15 cellular contexts compared by ENCODE assay signal in genomic region chr10:71933651-71934050, GRCh38. TPM values are rescaled to one million over a fixed set of nuclear protein-coding genes. Genes with fewer than 3 reads are reported as not detected.
A peak's percentile ranks its signal among the peaks of the same experiment; 100 is the strongest.
DNase-seq lines count a peak whose midpoint lies in the region; ATAC-seq, FAIRE-seq and TF ChIP-seq lines count a peak whose summit lies in the region.
"Had no signal": no experiment of that assay in that cellular context is flagged by ENCODE, and none has a peak within 500 bp of the region (broad histone marks: within the 10 kb centered on the region; RNA-seq: fewer than 3 reads in every experiment).

No MANE protein-coding gene starts in this region.

- intact Hi-C loops in body of pancreas (cut with DNase I), result no loop called here
- intact Hi-C loops in HepG2 (cut with micrococcal nuclease; ENCODE audit: unreplicated experiment), result no loop called here

- peaks cover 30 to 45% (median 41%) of the 10 kb centered on the region in 3 donors for H3K4me1 Mint-ChIP-seq in T-cell

- peaks cover 9% of the 10 kb centered on the region for H3K4me1 ChIP-seq in BLaER1
- H3K4me1 ChIP-seq in body of pancreas, result no peaks in the 10 kb centered on the region
- H3K4me1 ChIP-seq in HepG2 (ENCODE audit: insufficient read depth, low read length), result peaks cover 7% of the 10 kb centered on the region
- H3K4me1 ChIP-seq: SJCRH30, vagina had no signal

- DNase-seq in T-cell, result peak in 27 of 34 experiments; percentile 1 to 56 (median 15)
- DNase-seq in activated naive CD4-positive, alpha-beta T cell treated with Interleukin-2 at 50 U/mL for 16 hours, result peak; percentile 68
- peak; percentile 57 for DNase-seq in stimulated activated CD4-positive, alpha-beta T cell treated with anti-CD3 and anti-CD28 coated beads, Interleukin-4, amount 100 ng/mL, for 1 hour
- no peak for DNase-seq in occipital lobe (lab: John Stamatoyannopoulos, UW)
- DNase-seq in NOMO-1 treated with DMSO at 0.1 percent for 48 hours (lab: John Stamatoyannopoulos, UW; ENCODE audit: unreplicated experiment), result no peak
- DNase-seq in body of pancreas, result no peak
- DNase-seq in HepG2 (ENCODE audit: low spot score), result no peak
- DNase-seq: cerebellar nuclear complex, erythroblast, HCEC 1CT, NCI-H1417, SJCRH30 had no signal

- BruUV-seq in HepG2 (replicated peaks; lab: Mats Ljungman, UMichigan), result no TSS peak

- no peak for FAIRE-seq in HepG2 (lab: Jason Lieb, UNC)
- FAIRE-seq: GM12892 had no signal

- H3K27me3 ChIP-seq in BLaER1 (no peaks in the 10 kb centered on the region), body of pancreas (no peaks in the 10 kb centered on the region), HepG2 (ENCODE audit: control insufficient read depth in 1 of 2, insufficient read depth in 2 of 2, low read length in 2 of 2) (no peaks in the 10 kb centered on the region)
- H3K27me3 ChIP-seq: SJCRH30, vagina had no signal

- H3K9ac ChIP-seq in BLaER1 (no peak overlapping the region), HepG2 (ENCODE audit: insufficient read depth, low read depth, low read length) (no peak overlapping the region)

- H3K27ac Mint-ChIP-seq in T-cell, result peak overlapping the region; percentile 87

- no peak for TF ChIP-seq RAD21 in HepG2 (CRISPR knock-in tag; IDR thresholded peaks at IDR 0.05)

- H3K79me2 ChIP-seq in HepG2 (ENCODE audit: insufficient read depth, low read length), result no peaks in the 10 kb centered on the region

- TF ChIP-seq EP300 in HepG2 (IDR thresholded peaks at IDR 0.05; ENCODE audit: low read depth in 2 of 2, low read length in 2 of 2) (no peak), HepG2 (CRISPR knock-in tag; IDR thresholded peaks at IDR 0.05; ENCODE audit: borderline replicate concordance) (no peak)

- CTCF ChIA-PET in T-cell (lab: Charles Lee), result interaction anchor here in 1 of 2 donors (1.0 kb wide), 1 partner anchor 547 kb away, joined by 3 read pairs; no protein-coding TSS in a partner anchor
- CTCF ChIA-PET in HepG2 (lab: Yijun Ruan, JAX; ENCODE audit: low intra/inter-chr PET ratio, low total read pairs), result no interaction called here

- H3K36me3 Mint-ChIP-seq in T-cell, result no peaks in the 10 kb centered on the region

- POLR2A ChIA-PET in T-cell (lab: Charles Lee), result interaction anchor here in 1 of 2 donors (0.6 to 0.7 kb wide), 2 partner anchors 11 to 442 kb away, joined by 3 to 7 read pairs; no protein-coding TSS in a partner anchor
- POLR2A ChIA-PET in HepG2 (lab: Yijun Ruan, JAX), result interaction anchor here (1.0 kb wide), 1 partner anchor 97 kb away, joined by 3 read pairs; no protein-coding TSS in a partner anchor

- peak overlapping the region; percentile 21 for H3K4me2 ChIP-seq in BLaER1
- no peak overlapping the region for H3K4me2 ChIP-seq in HepG2 (ENCODE audit: low read depth, low read length)

- in situ Hi-C loops in HepG2 (cut with HindIII; ENCODE audit: extremely low pct_ligation_motif_present, low pct_unique_long_range_greater_than_20kb), result no loop called here

- H3K4me3 ChIP-seq in BLaER1 (no peak overlapping the region), body of pancreas (no peak overlapping the region), HepG2 (replicated peaks in 1 of 3; ENCODE audit: insufficient read depth in 1 of 3, low read depth in 2 of 3, low read length in 3 of 3) (no peak overlapping the region)
- H3K4me3 ChIP-seq: SJCRH30, vagina had no signal

- no peak overlapping the region for H2AFZ ChIP-seq in HepG2 (ENCODE audit: low read length)

- WGBS in body of pancreas, 2 donors, result 92 to 97% methylated on average over 1 of the region's 1 CpG
- WGBS in HepG2 (ENCODE audit: low lambda C conversion rate), result 86% methylated on average over 1 of the region's 1 CpG

- TF ChIP-seq POLR2A in body of pancreas (IDR thresholded peaks at IDR 0.05) (no peak), HepG2 (IDR thresholded peaks at IDR 0.05; ENCODE audit: insufficient read depth in 1 of 2, low read depth in 2 of 2, low read length in 2 of 2) (no peak)

- H3K4me3 Mint-ChIP-seq in T-cell, result peak overlapping the region; percentile 11 to 67 (median 21)

- H3K27me3 Mint-ChIP-seq in T-cell, result no peaks in the 10 kb centered on the region

- no peaks in the 10 kb centered on the region for H3K36me3 ChIP-seq in BLaER1
- H3K36me3 ChIP-seq in body of pancreas (replicated peaks in 1 of 2; ENCODE audit: insufficient read depth in 1 of 2, low read depth in 2 of 2), result no peaks in the 10 kb centered on the region
- H3K36me3 ChIP-seq in HepG2 (replicated peaks in 1 of 2; ENCODE audit: control insufficient read depth in 1 of 2, insufficient read depth in 2 of 2, low read length in 2 of 2), result no peaks in the 10 kb centered on the region
- H3K36me3 ChIP-seq: SJCRH30, vagina had no signal

- no peak for TF ChIP-seq CTCF in body of pancreas (IDR thresholded peaks at IDR 0.05)
- TF ChIP-seq CTCF in HepG2 (CRISPR knock-in tag; IDR thresholded peaks at IDR 0.05), result no peak

- H4K20me1 ChIP-seq in BLaER1 (no peaks in the 10 kb centered on the region), HepG2 (ENCODE audit: insufficient read depth, low read length) (no peaks in the 10 kb centered on the region)

- H3K9me3 Mint-ChIP-seq in T-cell, result peaks cover 0 to 9% (median under 1%) of the 10 kb centered on the region in 3 donors

- peak; percentile 71 to 96 (median 91) for ATAC-seq in T-cell (replicated peaks in 1 of 4)
- ATAC-seq in body of pancreas, result no peak
- no peak for ATAC-seq in HepG2

- peaks cover 46% of the 10 kb centered on the region for H3K9me3 ChIP-seq in BLaER1
- H3K9me3 ChIP-seq in body of pancreas, result no peaks in the 10 kb centered on the region
- no peaks in the 10 kb centered on the region for H3K9me3 ChIP-seq in HepG2 (ENCODE audit: low read length)
- H3K9me3 ChIP-seq: SJCRH30, vagina had no signal

- H3K27ac ChIP-seq in BLaER1 (no peak overlapping the region), body of pancreas (no peak overlapping the region), HepG2 (ENCODE audit: extremely low read length, insufficient read depth, low read length) (no peak overlapping the region)
- H3K27ac ChIP-seq: SJCRH30, vagina had no signal

TF ChIP-seq in HepG2, 621 proteins besides CTCF, POLR2A, EP300 and RAD21 (continues in another document):
- no peak for TF ChIP-seq IKZF5 (CRISPR knock-in tag; IDR thresholded peaks at IDR 0.05)
- no peak for TF ChIP-seq ASH2L (IDR thresholded peaks at IDR 0.05; ENCODE audit: insufficient read length, low read depth, low read length)
- TF ChIP-seq ZNF598 (CRISPR knock-in tag; IDR thresholded peaks at IDR 0.05; ENCODE audit: borderline replicate concordance), result no peak
- TF ChIP-seq ZBTB49 (CRISPR knock-in tag; IDR thresholded peaks at IDR 0.05; ENCODE audit: borderline replicate concordance), result no peak
- TF ChIP-seq KLF13 (CRISPR knock-in tag; IDR thresholded peaks at IDR 0.05), result no peak

RNA-seq across cellular contexts. Expression of gene CHST3, which starts 30.5 kb away (rescaled TPM):
- under 1 TPM in 3 of 5 donors, not detected in 2; 0.09 to 0.10 (median 0.09) TPM for total RNA-seq in T-cell
- 7.2 TPM for total RNA-seq in occipital lobe
- 10 to 100 TPM in 1 of 2 donors, 1 to 10 TPM in 1; 8.6 to 19.4 TPM for total RNA-seq in body of pancreas
- total RNA-seq in HepG2 (2016; rRNA removed; fragmentation: Illumina TruSeq; extraction: Trizol), result 13.4 and 18.7 TPM in 2 replicates
- total RNA-seq in HepG2 (2016; cell fraction: cytosol; rRNA removed; fragmentation: Illumina TruSeq; extraction: Trizol; ENCODE audit: low read depth), result 1.8 and 1.9 TPM in 2 replicates
- total RNA-seq in HepG2 (2016; cell fraction: insoluble cytoplasmic fraction; rRNA removed; fragmentation: Illumina TruSeq; extraction: Trizol), result 12.3 and 17.7 TPM in 2 replicates
- total RNA-seq in HepG2 (2016; cell fraction: membrane; rRNA removed; fragmentation: Illumina TruSeq; extraction: Trizol), result 7.4 and 7.7 TPM in 2 replicates
- 18.2 and 22.8 TPM in 2 replicates for total RNA-seq in HepG2 (2016; cell fraction: nucleus; rRNA removed; fragmentation: Illumina TruSeq; extraction: Trizol)
- 7.2 and 8.1 TPM in 2 replicates for polyA plus RNA-seq in HepG2 (2011; rRNA removed)
- polyA plus RNA-seq in HepG2 (2011; cell fraction: cytosol; rRNA removed), result 6.1 and 6.3 TPM in 2 replicates
- 9.2 and 10.1 TPM in 2 replicates for polyA plus RNA-seq in HepG2 (2011; cell fraction: nucleus; rRNA removed)
- polyA plus RNA-seq in HepG2 (2012), result 4.5 and 6.1 TPM in 2 replicates
- polyA plus RNA-seq in HepG2 (2016; cell fraction: cytosol; fragmentation: Illumina TruSeq; extraction: Trizol; ENCODE audit: low read depth), result 1.2 and 1.3 TPM in 2 replicates
- polyA plus RNA-seq in HepG2 (2016; cell fraction: insoluble cytoplasmic fraction; fragmentation: Illumina TruSeq; extraction: Trizol; ENCODE audit: low read depth), result 8.1 and 9.2 TPM in 2 replicates
- 2.9 and 3.3 TPM in 2 replicates for polyA plus RNA-seq in HepG2 (2016; cell fraction: membrane; fragmentation: Illumina TruSeq; extraction: Trizol; ENCODE audit: low read depth)
- 25.5 and 27.0 TPM in 2 replicates for polyA plus RNA-seq in HepG2 (2016; cell fraction: nucleus; fragmentation: Illumina TruSeq; extraction: Trizol; ENCODE audit: insufficient read depth, low read depth)
- polyA minus RNA-seq in HepG2 (2011; rRNA and poly(A)+ RNA removed; ENCODE audit: low replicate concordance), result 22.4 and 23.3 TPM in 2 replicates
- 9.6 TPM in 2 replicates for polyA minus RNA-seq in HepG2 (2011; cell fraction: cytosol; rRNA and poly(A)+ RNA removed)
- polyA minus RNA-seq in HepG2 (2011; cell fraction: nucleus; rRNA and poly(A)+ RNA removed), result 9.7 and 10.7 TPM in 2 replicates

Comparison
In these comparisons a context has a peak if more than half of its experiments do, and no peak if none do; other contexts are left out.
1. ATAC-seq: peak in T-cell (4 of 4); none in body of pancreas (single experiment) and HepG2 (single experiment).
2. DNase-seq: peak in T-cell (27 of 34), activated naive CD4-positive, alpha-beta T cell treated with Interleukin-2 at 50 U/mL for 16 hours (single experiment) and stimulated activated CD4-positive, alpha-beta T cell treated with anti-CD3 and anti-CD28 coated beads, Interleukin-4, amount 100 ng/mL, for 1 hour (single experiment); none in occipital lobe (single experiment), NOMO-1 treated with DMSO at 0.1 percent for 48 hours (single experiment), body of pancreas (0 of 4) and HepG2 (single experiment).